In the genomic region with DNA sequence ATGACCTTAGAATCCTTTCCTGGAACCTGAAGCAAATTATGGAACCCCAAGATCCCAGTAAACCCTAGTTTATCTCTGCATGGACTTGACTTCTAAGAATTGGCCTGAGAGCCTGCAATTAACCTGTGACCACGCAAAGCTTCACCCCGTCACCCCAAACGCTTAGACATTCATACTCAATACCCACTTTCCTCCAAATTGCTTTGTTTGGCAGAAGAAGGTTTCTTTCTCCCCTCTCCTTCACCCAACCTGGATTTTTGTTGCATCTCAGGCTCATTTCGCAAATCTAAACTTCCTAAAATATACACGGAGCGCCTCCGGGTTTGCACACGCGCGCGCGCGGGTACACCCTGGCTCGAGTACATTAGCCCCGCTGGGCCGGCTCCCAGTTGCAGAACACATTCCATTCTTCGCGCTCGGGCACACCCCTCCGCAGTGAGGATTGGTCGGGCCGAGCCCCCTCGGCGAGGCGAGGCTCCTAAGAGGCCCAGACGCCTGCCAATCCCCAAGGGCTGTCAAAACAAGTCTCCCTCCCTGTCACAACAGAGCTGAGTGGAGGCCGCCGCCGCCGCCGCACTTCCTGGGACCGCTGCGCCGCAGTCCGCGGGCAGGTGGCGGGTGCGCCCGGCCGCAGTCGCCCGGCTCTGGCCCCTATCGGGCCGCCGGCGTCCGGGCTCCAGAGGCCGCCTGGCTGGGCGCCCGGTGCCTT, we compare ENCODE assay signal across 8 cellular contexts. TPM values are rescaled to one million over a fixed set of nuclear protein-coding genes. Genes with fewer than 3 reads are reported as not detected.
DNase-seq lines count a peak whose midpoint lies in the region; ATAC-seq and TF ChIP-seq lines count a peak whose summit lies in the region.

TSS of gene PLCL1 (plus strand) at position 545 of the 709 bp plus-strand sequence.

- no peaks in the 10 kb centered on the region for H3K36me3 Mint-ChIP-seq in osteocyte (ENCODE audit: unreplicated experiment)

- H3K27ac Mint-ChIP-seq in osteocyte (ENCODE audit: unreplicated experiment) = peak within 1 kb of the TSS; percentile 25

- ATAC-seq in HG02588 (IDR thresholded peaks at IDR 0.05; ENCODE audit: unreplicated experiment) (peak; percentile 100), Right ventricle myocardium inferior (peak; percentile 95), thoracic aorta (ENCODE audit: insufficient number of reproducible peaks, low FRiP score, low read depth) (peak; percentile 83)

- peaks cover 15% of the 10 kb centered on the region for H3K4me1 Mint-ChIP-seq in osteocyte (ENCODE audit: unreplicated experiment)

- peak within 1 kb of the TSS; percentile 86 for H3K4me2 ChIP-seq in SU-DHL-6 (ENCODE audit: low read depth, low read length, poor library complexity, severe bottlenecking)

- DNase-seq in GM06990 (ENCODE audit: extremely low read depth, insufficient read length) (peak; percentile 89), NCI-H1048 (lab: John Stamatoyannopoulos, UW) (peak; percentile 80), Right ventricle myocardium inferior (ENCODE audit: missing footprints) (peak; percentile 96), osteocyte (ENCODE audit: extremely low spot score, unreplicated experiment) (peak; percentile 95), thoracic aorta (ENCODE audit: low spot score) (peak; percentile 85)
- DNase-seq in activated naive CD8-positive, alpha-beta T cell treated with anti-CD3 and anti-CD28 coated beads, Interleukin-2, amount 50 U/mL, for 16 hours (ENCODE audit: low read depth, low spot score) = peak; percentile 74

- peak within 1 kb of the TSS; percentile 98 for H2AFZ ChIP-seq in SU-DHL-6 (ENCODE audit: low read depth, low read length, severe bottlenecking)

- H3K27me3 ChIP-seq in GM06990 (replicated peaks; ENCODE audit: control insufficient read depth, insufficient read depth, low read length) (no peaks in the 10 kb centered on the region), SU-DHL-6 (ENCODE audit: low read length) (no peaks in the 10 kb centered on the region), thoracic aorta (replicated peaks; ENCODE audit: insufficient read depth) (no peaks in the 10 kb centered on the region)

- no peaks in the 10 kb centered on the region for H3K9me2 ChIP-seq in SU-DHL-6 (replicated peaks; ENCODE audit: insufficient read depth, low read length)

- no peaks in the 10 kb centered on the region for H4K20me1 ChIP-seq in SU-DHL-6 (ENCODE audit: low read depth, low read length)

- H3K27ac ChIP-seq in SU-DHL-6 (ENCODE audit: low read depth, low read length) (no peak within 1 kb of the TSS), thoracic aorta (peak within 1 kb of the TSS; percentile 77 to 85)

- H3K4me3 ChIP-seq in GM06990 (replicated peaks; ENCODE audit: low read depth, low read length) = peak within 1 kb of the TSS; percentile 75
- H3K4me3 ChIP-seq in SU-DHL-6 (ENCODE audit: insufficient read depth, low read length, poor library complexity, severe bottlenecking) = peak within 1 kb of the TSS; percentile 67
- peak within 1 kb of the TSS; percentile 96 for H3K4me3 ChIP-seq in thoracic aorta

- H3K9ac ChIP-seq in SU-DHL-6 (ENCODE audit: low read length) = peak within 1 kb of the TSS; percentile 55

- H3K79me2 ChIP-seq in SU-DHL-6 (ENCODE audit: insufficient read depth, low read length) = no peaks in the 10 kb centered on the region

- TF ChIP-seq CTCF in GM06990 (IDR thresholded peaks at IDR 0.05; ENCODE audit: insufficient read depth, low read length, poor library complexity, severe bottlenecking) (no peak), SU-DHL-6 (IDR thresholded peaks at IDR 0.05; ENCODE audit: insufficient read depth, low read length, poor library complexity, severe bottlenecking) (no peak), osteocyte (IDR thresholded peaks at IDR 0.05) (no peak), thoracic aorta (IDR thresholded peaks at IDR 0.05) (no peak)

- H3K4me1 ChIP-seq in thoracic aorta (ENCODE audit: control insufficient read depth in 1 of 2, low read depth in 2 of 2) = peaks cover 11 to 42% of the 10 kb centered on the region in 2 donors

- H3K27me3 Mint-ChIP-seq in osteocyte (ENCODE audit: unreplicated experiment) = peaks cover 69% of the 10 kb centered on the region

- H3K4me3 Mint-ChIP-seq in osteocyte (ENCODE audit: unreplicated experiment) = peak within 1 kb of the TSS; percentile 88

- H3K9me3 Mint-ChIP-seq in osteocyte (ENCODE audit: unreplicated experiment) = no peaks in the 10 kb centered on the region

- intact Hi-C loops in Right ventricle myocardium inferior (cut with DNase I) = loop anchor here (1.0 to 5.0 kb wide), 2 partner anchors 154 to 253 kb away; no protein-coding TSS in a partner anchor

- no peaks in the 10 kb centered on the region for H3F3A ChIP-seq in SU-DHL-6 (ENCODE audit: insufficient read depth)

- H3K36me3 ChIP-seq in GM06990 (ENCODE audit: control insufficient read depth, insufficient read depth, low read length) (no peaks in the 10 kb centered on the region), SU-DHL-6 (ENCODE audit: low read length) (no peaks in the 10 kb centered on the region), thoracic aorta (no peaks in the 10 kb centered on the region)

- H3K9me3 ChIP-seq in SU-DHL-6 (ENCODE audit: insufficient read depth, low read length) = no peaks in the 10 kb centered on the region
- H3K9me3 ChIP-seq in thoracic aorta = no peaks in the 10 kb centered on the region

RNA-seq across cellular contexts. Expression of gene PLCL1, which starts in this region (rescaled TPM):
- total RNA-seq in Right ventricle myocardium inferior = 96.2 TPM
- total RNA-seq in osteocyte = 1.2 and 1.3 TPM in 2 replicates
- 10 to 100 TPM; 25.6 to 26.2 TPM for total RNA-seq in thoracic aorta

Comparison
In these comparisons a context has a peak if more than half of its experiments do, and no peak if none do; other contexts are left out.
1. RNA of gene PLCL1 (total RNA-seq): 96.2 TPM in Right ventricle myocardium inferior (single experiment) and 25.6 to 26.2 TPM in thoracic aorta; 1.2 to 1.3 TPM in osteocyte; every median in the first group is over 10 times any median in the second.
2. Peak in every context shown above with its lines, with median percentiles within 50 percentile points of each other: DNase-seq, H3K4me3 ChIP-seq and ATAC-seq.